ENCODE assay signal across 17 cellular contexts in genomic region chr7:157809863-157810851, GRCh38.
"Had no signal": no experiment of that assay in that cellular context is flagged by ENCODE, and none has a peak within 500 bp of the region (broad histone marks: within the 10 kb centered on the region; RNA-seq: fewer than 3 reads in every experiment).

No MANE protein-coding gene starts in this region.

- FAIRE-seq: colon, pancreas, small intestine had no signal

- H3K36me3 ChIP-seq: esophagus squamous epithelium, neural progenitor cell, pancreas, thoracic aorta, transverse colon, uterus had no signal

- H3K27ac ChIP-seq: esophagus squamous epithelium, hepatocyte, neural progenitor cell, pancreas, thoracic aorta, transverse colon, uterus had no signal

- ATAC-seq: natural killer cell treated with Interleukin-12 subunit alpha and Interleukin-12 subunit beta and Interleukin-15 and Interleukin-18, amount 100 ng/mL, for 72 hours; pancreas; right cardiac atrium had no signal

- H3K9me3 ChIP-seq: esophagus squamous epithelium, pancreas, thoracic aorta, transverse colon, uterus had no signal

- DNase-seq: esophagus squamous epithelium; foreskin fibroblast; mesenchymal stem cell; midbrain; occipital lobe; small intestine; stimulated activated CD4-positive, alpha-beta T cell treated with anti-CD3 and anti-CD28 coated beads, Interleukin-2, amount 100 ng/mL, for 48 hours; transverse colon; uterus had no signal

- H3K4me1 ChIP-seq: esophagus squamous epithelium, pancreas, transverse colon, uterus had no signal

- H3K4me3 ChIP-seq: esophagus squamous epithelium, hepatocyte, lung, neural progenitor cell, pancreas, thoracic aorta, transverse colon, uterus had no signal

- H3K27me3 ChIP-seq: esophagus squamous epithelium, hepatocyte, neural progenitor cell, pancreas, transverse colon, uterus had no signal
